In the genomic region with DNA sequence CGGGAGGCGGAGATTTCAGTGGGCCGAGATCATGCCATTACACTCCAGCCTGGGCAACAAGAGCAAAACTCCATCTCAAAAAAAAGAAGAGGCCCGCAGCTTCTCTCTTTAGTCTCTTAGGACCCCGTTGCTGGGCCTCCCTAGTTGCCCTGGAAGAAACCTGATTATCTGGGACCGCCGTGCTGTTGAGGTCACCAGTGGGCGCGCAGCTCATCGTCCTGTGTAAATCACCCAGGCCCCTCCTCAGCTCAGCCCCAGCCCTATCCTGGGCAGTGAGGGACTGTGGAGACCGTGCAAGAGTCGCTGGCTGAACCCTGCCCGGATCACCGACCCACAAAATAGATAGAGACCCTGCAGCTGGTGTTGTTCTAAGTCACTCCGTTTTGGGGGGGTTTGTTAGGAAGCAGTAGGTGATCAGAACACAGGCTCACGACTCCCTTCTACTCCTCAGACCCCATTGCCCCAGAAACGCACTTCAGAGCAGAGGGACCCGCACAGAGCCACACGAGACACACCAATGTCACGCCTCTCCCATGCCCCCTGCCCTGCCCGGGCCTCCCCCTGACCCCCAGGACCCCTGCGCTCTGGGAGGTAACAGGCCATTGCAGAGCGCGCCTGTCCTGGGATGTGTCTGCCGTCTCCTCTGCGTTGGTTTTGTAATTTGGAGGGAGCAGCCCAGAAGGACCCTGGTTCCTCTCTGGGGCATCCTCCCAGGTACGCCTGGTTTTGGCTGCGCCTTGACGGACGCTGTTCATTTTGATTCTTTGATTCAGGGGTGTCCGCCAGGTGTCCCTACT, we compare ENCODE assay signal across 22 cellular contexts.
"Had no signal": no experiment of that assay in that cellular context is flagged by ENCODE, and none has a peak within 500 bp of the region (broad histone marks: within the 10 kb centered on the region; RNA-seq: fewer than 3 reads in every experiment).

No MANE protein-coding gene starts in this region.

- H2AFZ ChIP-seq: neural progenitor cell, parathyroid adenoma had no signal

- H3K27ac ChIP-seq: dorsolateral prefrontal cortex, neural progenitor cell, parathyroid adenoma, prostate gland, right atrium auricular region, testis, tibial nerve, upper lobe of left lung, vagina had no signal

- H3K79me2 ChIP-seq: parathyroid adenoma had no signal

- H3K9me3 ChIP-seq: mucosa of descending colon, prostate gland, right atrium auricular region, testis, upper lobe of left lung, vagina had no signal

- H3K9ac ChIP-seq: neural progenitor cell, parathyroid adenoma had no signal

- H3K4me1 ChIP-seq: parathyroid adenoma, prostate gland, right atrium auricular region, testis, upper lobe of left lung, vagina had no signal

- H3K4me1 Mint-ChIP-seq: immature natural killer cell; mesothelial cell of epicardium; naive B cell; stimulated activated memory B cell treated with anti-CD40 and anti-IgM and Interleukin-4, amounts not matched to agents 10 μg/mL and 1 μg/mL and 100 μg/mL, for 72 hours had no signal

- H3K36me3 ChIP-seq: neural progenitor cell, prostate gland, right atrium auricular region, tibial nerve, upper lobe of left lung, vagina had no signal

- H3K27me3 Mint-ChIP-seq: natural killer cell treated with Interleukin-12 subunit alpha and Interleukin-12 subunit beta and Interleukin-15 and Interleukin-18, amount 100 ng/mL, for 72 hours had no signal

- H3K4me3 ChIP-seq: dorsolateral prefrontal cortex, mucosa of descending colon, neural progenitor cell, prostate gland, right atrium auricular region, testis, tibial nerve, upper lobe of left lung, vagina had no signal

- DNase-seq: effector CD4-positive, alpha-beta T cell; hypothalamus; immature natural killer cell; mesenchymal stem cell; mucosa of descending colon; naive B cell; stimulated activated CD4-positive, alpha-beta T cell treated with anti-CD3 and anti-CD28 coated beads, Interleukin-4, amount 100 ng/mL, for 4 hours; stimulated activated naive CD8-positive, alpha-beta T cell treated with anti-CD3 and anti-CD28 coated beads, Interleukin-15, Interleukin-2, amounts not matched to agents 100 U/mL and 50 U/mL, for 24 hours; substantia nigra; testis; upper lobe of left lung had no signal

- H3K27ac Mint-ChIP-seq: immature natural killer cell; mesothelial cell of epicardium; naive B cell; natural killer cell treated with Interleukin-12 subunit alpha and Interleukin-12 subunit beta and Interleukin-15 and Interleukin-18, amount 100 ng/mL, for 72 hours; stimulated activated memory B cell treated with anti-CD40 and anti-IgM and Interleukin-4, amounts not matched to agents 10 μg/mL and 1 μg/mL and 100 μg/mL, for 72 hours had no signal

- H3K36me3 Mint-ChIP-seq: immature natural killer cell; mesothelial cell of epicardium; naive B cell; natural killer cell treated with Interleukin-12 subunit alpha and Interleukin-12 subunit beta and Interleukin-15 and Interleukin-18, amount 100 ng/mL, for 72 hours; neural progenitor cell; stimulated activated memory B cell treated with anti-CD40 and anti-IgM and Interleukin-4, amounts not matched to agents 10 μg/mL and 1 μg/mL and 100 μg/mL, for 72 hours had no signal

- ATAC-seq: mucosa of descending colon; natural killer cell treated with Interleukin-12 subunit alpha and Interleukin-12 subunit beta and Interleukin-15 and Interleukin-18, amount 100 ng/mL, for 72 hours; sciatic nerve; stimulated activated memory B cell treated with anti-CD40 and anti-IgM and Interleukin-4, amounts not matched to agents 10 μg/mL and 1 μg/mL and 100 μg/mL, for 72 hours; stimulated activated naive CD8-positive, alpha-beta T cell treated with anti-CD3 and anti-CD28 coated beads, Interleukin-15, Interleukin-2, amounts not matched to agents 100 U/mL and 50 U/mL, for 24 hours had no signal

- H3K4me3 Mint-ChIP-seq: immature natural killer cell; mesothelial cell of epicardium; naive B cell; natural killer cell treated with Interleukin-12 subunit alpha and Interleukin-12 subunit beta and Interleukin-15 and Interleukin-18, amount 100 ng/mL, for 72 hours; neural progenitor cell; stimulated activated memory B cell treated with anti-CD40 and anti-IgM and Interleukin-4, amounts not matched to agents 10 μg/mL and 1 μg/mL and 100 μg/mL, for 72 hours had no signal

- H3K27me3 ChIP-seq: neural progenitor cell, right atrium auricular region, testis, vagina had no signal

- H3K4me2 ChIP-seq: neural progenitor cell had no signal

- H3K9me3 Mint-ChIP-seq: immature natural killer cell; mesothelial cell of epicardium; naive B cell; natural killer cell treated with Interleukin-12 subunit alpha and Interleukin-12 subunit beta and Interleukin-15 and Interleukin-18, amount 100 ng/mL, for 72 hours; neural progenitor cell had no signal
